In the genomic region with DNA sequence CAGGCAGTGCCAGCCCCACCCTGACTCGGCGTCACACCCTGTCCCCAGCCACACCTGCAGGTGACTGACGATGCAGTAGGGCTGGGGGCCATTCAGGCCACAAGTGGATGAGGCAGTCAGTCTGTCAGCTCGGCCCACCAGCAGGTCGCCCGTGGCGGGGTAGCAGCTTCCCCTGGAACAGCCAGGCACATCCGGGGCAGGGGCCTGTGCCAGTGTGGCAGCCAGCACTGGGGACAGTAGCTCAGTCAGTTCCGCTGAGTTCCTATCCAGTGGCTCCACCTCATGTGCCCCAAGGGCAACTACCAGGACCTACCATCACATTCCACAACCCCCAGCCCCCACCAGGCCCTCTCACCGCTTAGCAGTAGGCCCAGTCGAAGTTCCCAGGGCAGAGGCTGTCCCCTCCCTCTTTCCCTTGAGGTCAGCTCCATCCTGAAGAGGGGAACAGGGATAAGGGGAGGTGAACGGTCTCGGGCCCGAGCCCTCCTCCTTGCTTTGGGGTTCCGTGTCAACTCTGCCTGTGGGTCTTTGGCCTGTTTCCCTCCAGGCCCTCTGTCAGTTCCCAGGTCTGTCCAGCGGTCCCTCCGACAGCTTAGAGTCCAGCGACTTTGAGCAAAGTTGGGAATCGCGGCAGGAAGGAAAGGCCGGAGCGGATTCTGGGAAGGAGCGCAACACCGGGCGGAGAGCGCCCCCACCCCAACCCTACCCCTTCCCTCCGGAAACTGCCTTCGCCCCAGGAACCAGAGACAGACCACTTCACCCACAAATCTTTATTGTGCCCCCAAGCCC, we compare ENCODE assay signal across 9 cellular contexts. TPM values are rescaled to one million over a fixed set of nuclear protein-coding genes. Genes with fewer than 3 reads are reported as not detected.
DNase-seq lines count a peak whose midpoint lies in the region; ATAC-seq and TF ChIP-seq lines count a peak whose summit lies in the region.
"Had no signal": no experiment of that assay in that cellular context is flagged by ENCODE, and none has a peak within 500 bp of the region (broad histone marks: within the 10 kb centered on the region; RNA-seq: fewer than 3 reads in every experiment).

A gene (minus strand): TSS at position 614 of the 789 bp plus-strand sequence. CDS start 183 bp downstream, at position 431.

- peak within 1 kb of the TSS; percentile 82 for H3K4me2 ChIP-seq in fibroblast of lung (ENCODE audit: extremely low read depth, insufficient read depth, low read length)

- H2AFZ ChIP-seq in fibroblast of lung (ENCODE audit: low read length), result peak within 1 kb of the TSS; percentile 97

- H3K27me3 ChIP-seq in fibroblast of lung (ENCODE audit: control insufficient read depth, insufficient read depth, low read length) (no peaks in the 10 kb centered on the region), mononuclear cell (ENCODE audit: insufficient read depth, low read length) (no peaks in the 10 kb centered on the region), upper lobe of right lung (no peaks in the 10 kb centered on the region)

- H3K9me3 ChIP-seq in fibroblast of lung (ENCODE audit: control insufficient read depth, insufficient read depth, low read depth, low read length) (no peaks in the 10 kb centered on the region), mononuclear cell (ENCODE audit: low read depth, low read length) (no peaks in the 10 kb centered on the region), upper lobe of right lung (no peaks in the 10 kb centered on the region)

- peak in 1 of 2 donors; percentile 20 for TF ChIP-seq CTCF in fibroblast of lung (conservative IDR thresholded peaks at IDR 0.05 in 1 of 2, IDR thresholded peaks at IDR 0.05 in 1 of 2; ENCODE audit: low read depth in 1 of 2, low read length in 2 of 2)
- no peak for TF ChIP-seq CTCF in upper lobe of right lung (IDR thresholded peaks at IDR 0.05)

- peaks cover 34% of the 10 kb centered on the region for H3K79me2 ChIP-seq in fibroblast of lung (ENCODE audit: control insufficient read depth, insufficient read depth, low read length)

- peaks cover 3% of the 10 kb centered on the region for H3K4me1 ChIP-seq in fibroblast of lung (ENCODE audit: control insufficient read depth, extremely low read depth, insufficient read depth, low read length)
- no peaks in the 10 kb centered on the region for H3K4me1 ChIP-seq in mononuclear cell (ENCODE audit: insufficient read depth, low read length)
- H3K4me1 ChIP-seq in upper lobe of right lung, result peaks cover 10% of the 10 kb centered on the region

- peak within 1 kb of the TSS; percentile 61 for H3K9ac ChIP-seq in fibroblast of lung (ENCODE audit: insufficient read depth, low read length)

- no peaks in the 10 kb centered on the region for H4K20me1 ChIP-seq in fibroblast of lung (ENCODE audit: control insufficient read depth, extremely low read depth, insufficient read depth, low read length)

- intact Hi-C loops in upper lobe of right lung (cut with DNase I), result no loop called here

- H3K27ac ChIP-seq in fibroblast of lung (ENCODE audit: insufficient read depth, low read length) (peak within 1 kb of the TSS; percentile 78), upper lobe of right lung (peak within 1 kb of the TSS; percentile 88)

- peak within 1 kb of the TSS; percentile 78 to 96 (median 90) for H3K4me3 ChIP-seq in fibroblast of lung (replicated peaks in 1 of 4; ENCODE audit: control extremely low read depth in 1 of 4, insufficient read depth in 1 of 4, low read depth in 3 of 4, low read length in 4 of 4)
- peak within 1 kb of the TSS; percentile 16 for H3K4me3 ChIP-seq in mononuclear cell (ENCODE audit: low read length)
- H3K4me3 ChIP-seq in upper lobe of right lung, result peak within 1 kb of the TSS; percentile 88

- DNase-seq in NCI-H1092 treated with DMSO at 0.1 percent for 48 hours (lab: John Stamatoyannopoulos, UW) (peak; percentile 24), NCI-H1092 (lab: John Stamatoyannopoulos, UW) (no peak), fibroblast of lung (ENCODE audit: low read depth in 2 of 2) (peak; percentile 77 to 86), upper lobe of right lung (peak; percentile 80), T-helper 9 cell (no peak), NCI-H1436 (lab: John Stamatoyannopoulos, UW) (no peak)
- DNase-seq: DND-41 had no signal

- peaks cover 29% of the 10 kb centered on the region for H3K36me3 ChIP-seq in fibroblast of lung (ENCODE audit: control insufficient read depth, insufficient read depth, low read length)
- peaks cover 32% of the 10 kb centered on the region for H3K36me3 ChIP-seq in upper lobe of right lung

- ATAC-seq in SK-N-SH treated with all-trans-retinoic acid at 6 μM for 48 hours, result peak; percentile 79
- ATAC-seq in upper lobe of right lung, result peak; percentile 76

TF ChIP-seq in SK-N-SH treated with all-trans-retinoic acid at 6 μM for 48 hours, 23 proteins besides CTCF, POLR2A, EP300 and RAD21:
- TF ChIP-seq, protein P1, sequence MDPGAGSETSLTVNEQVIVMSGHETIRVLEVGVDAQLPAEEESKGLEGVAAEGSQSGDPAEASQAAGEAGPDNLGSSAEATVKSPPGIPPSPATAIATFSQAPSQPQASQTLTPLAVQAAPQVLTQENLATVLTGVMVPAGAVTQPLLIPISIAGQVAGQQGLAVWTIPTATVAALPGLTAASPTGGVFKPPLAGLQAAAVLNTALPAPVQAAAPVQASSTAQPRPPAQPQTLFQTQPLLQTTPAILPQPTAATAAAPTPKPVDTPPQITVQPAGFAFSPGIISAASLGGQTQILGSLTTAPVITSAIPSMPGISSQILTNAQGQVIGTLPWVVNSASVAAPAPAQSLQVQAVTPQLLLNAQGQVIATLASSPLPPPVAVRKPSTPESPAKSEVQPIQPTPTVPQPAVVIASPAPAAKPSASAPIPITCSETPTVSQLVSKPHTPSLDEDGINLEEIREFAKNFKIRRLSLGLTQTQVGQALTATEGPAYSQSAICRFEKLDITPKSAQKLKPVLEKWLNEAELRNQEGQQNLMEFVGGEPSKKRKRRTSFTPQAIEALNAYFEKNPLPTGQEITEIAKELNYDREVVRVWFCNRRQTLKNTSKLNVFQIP (CRISPR knock-in tag; IDR thresholded peaks at IDR 0.05; ENCODE audit: borderline replicate concordance, low read depth), result no peak
- TF ChIP-seq TCF4 (CRISPR knock-in tag; IDR thresholded peaks at IDR 0.05; ENCODE audit: borderline replicate concordance) (no peak), ZFP3 (CRISPR knock-in tag; IDR thresholded peaks at IDR 0.05) (no peak), CSDC2 (CRISPR knock-in tag; IDR thresholded peaks at IDR 0.05) (no peak), ARNTL (CRISPR knock-in tag; IDR thresholded peaks at IDR 0.05; ENCODE audit: borderline replicate concordance, low read depth) (no peak), RARB (CRISPR knock-in tag; IDR thresholded peaks at IDR 0.05) (no peak)
- TF ChIP-seq, protein P2, sequence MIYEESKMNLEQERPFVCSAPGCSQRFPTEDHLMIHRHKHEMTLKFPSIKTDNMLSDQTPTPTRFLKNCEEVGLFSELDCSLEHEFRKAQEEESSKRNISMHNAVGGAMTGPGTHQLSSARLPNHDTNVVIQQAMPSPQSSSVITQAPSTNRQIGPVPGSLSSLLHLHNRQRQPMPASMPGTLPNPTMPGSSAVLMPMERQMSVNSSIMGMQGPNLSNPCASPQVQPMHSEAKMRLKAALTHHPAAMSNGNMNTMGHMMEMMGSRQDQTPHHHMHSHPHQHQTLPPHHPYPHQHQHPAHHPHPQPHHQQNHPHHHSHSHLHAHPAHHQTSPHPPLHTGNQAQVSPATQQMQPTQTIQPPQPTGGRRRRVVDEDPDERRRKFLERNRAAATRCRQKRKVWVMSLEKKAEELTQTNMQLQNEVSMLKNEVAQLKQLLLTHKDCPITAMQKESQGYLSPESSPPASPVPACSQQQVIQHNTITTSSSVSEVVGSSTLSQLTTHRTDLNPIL (CRISPR knock-in tag; IDR thresholded peaks at IDR 0.05; ENCODE audit: low read depth), result no peak
- TF ChIP-seq, protein P3, sequence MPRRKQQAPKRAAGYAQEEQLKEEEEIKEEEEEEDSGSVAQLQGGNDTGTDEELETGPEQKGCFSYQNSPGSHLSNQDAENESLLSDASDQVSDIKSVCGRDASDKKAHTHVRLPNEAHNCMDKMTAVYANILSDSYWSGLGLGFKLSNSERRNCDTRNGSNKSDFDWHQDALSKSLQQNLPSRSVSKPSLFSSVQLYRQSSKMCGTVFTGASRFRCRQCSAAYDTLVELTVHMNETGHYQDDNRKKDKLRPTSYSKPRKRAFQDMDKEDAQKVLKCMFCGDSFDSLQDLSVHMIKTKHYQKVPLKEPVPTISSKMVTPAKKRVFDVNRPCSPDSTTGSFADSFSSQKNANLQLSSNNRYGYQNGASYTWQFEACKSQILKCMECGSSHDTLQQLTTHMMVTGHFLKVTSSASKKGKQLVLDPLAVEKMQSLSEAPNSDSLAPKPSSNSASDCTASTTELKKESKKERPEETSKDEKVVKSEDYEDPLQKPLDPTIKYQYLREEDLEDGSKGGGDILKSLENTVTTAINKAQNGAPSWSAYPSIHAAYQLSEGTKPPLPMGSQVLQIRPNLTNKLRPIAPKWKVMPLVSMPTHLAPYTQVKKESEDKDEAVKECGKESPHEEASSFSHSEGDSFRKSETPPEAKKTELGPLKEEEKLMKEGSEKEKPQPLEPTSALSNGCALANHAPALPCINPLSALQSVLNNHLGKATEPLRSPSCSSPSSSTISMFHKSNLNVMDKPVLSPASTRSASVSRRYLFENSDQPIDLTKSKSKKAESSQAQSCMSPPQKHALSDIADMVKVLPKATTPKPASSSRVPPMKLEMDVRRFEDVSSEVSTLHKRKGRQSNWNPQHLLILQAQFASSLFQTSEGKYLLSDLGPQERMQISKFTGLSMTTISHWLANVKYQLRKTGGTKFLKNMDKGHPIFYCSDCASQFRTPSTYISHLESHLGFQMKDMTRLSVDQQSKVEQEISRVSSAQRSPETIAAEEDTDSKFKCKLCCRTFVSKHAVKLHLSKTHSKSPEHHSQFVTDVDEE (CRISPR knock-in tag; IDR thresholded peaks at IDR 0.05), result no peak

RNA-seq across cellular contexts. Expression of the gene that starts here (rescaled TPM):
- 747 and 1,026 TPM in 2 replicates for total RNA-seq in fibroblast of lung
- 285 and 375 TPM in 2 replicates for polyA plus RNA-seq in fibroblast of lung
- polyA plus RNA-seq in fibroblast of lung (2012), result 336 and 501 TPM in 2 replicates
- polyA minus RNA-seq in fibroblast of lung (ENCODE audit: low replicate concordance), result 2,522 and 3,887 TPM in 2 replicates
- 3.1 TPM for total RNA-seq in mononuclear cell
- total RNA-seq in upper lobe of right lung, result 489 TPM

Comparison
In these comparisons a context has a peak if more than half of its experiments do, and no peak if none do; other contexts are left out.
1. RNA of the gene that starts here (total RNA-seq): 747 to 1,026 TPM in fibroblast of lung and 489 TPM in upper lobe of right lung (single experiment); 3.1 TPM in mononuclear cell (single experiment); every median in the first group is over 100 times any median in the second.
2. DNase-seq: peak in NCI-H1092 treated with DMSO at 0.1 percent for 48 hours (single experiment), fibroblast of lung (2 of 2) and upper lobe of right lung (single experiment); none in NCI-H1092 (single experiment), T-helper 9 cell (single experiment) and NCI-H1436 (single experiment).
3. H3K4me3 ChIP-seq: peak in every context shown above with its lines; median percentile 90 in fibroblast of lung; 88 in upper lobe of right lung; 16 in mononuclear cell.